17 cellular contexts compared by ENCODE assay signal in the genomic region with DNA sequence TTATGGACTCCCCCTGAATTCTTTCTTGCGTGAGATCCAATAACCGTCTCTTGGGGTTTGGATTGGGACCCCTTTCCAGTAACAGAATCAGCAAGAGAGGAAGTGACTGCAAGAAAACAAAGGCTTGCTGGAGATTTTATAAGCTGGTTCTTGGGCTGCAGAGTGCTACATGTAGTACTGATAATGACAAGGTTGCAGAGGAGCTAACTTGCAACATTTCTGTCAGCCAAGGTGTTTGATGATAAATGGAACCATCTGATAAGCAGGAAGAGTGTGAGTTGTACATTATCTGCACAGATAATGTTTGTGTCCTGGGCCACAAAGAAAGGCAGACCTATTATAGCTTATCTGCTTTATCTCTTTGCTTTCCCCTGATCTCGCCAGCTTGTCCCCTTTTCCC. TPM values are rescaled to one million over a fixed set of nuclear protein-coding genes. Genes with fewer than 3 reads are reported as not detected.
DNase-seq lines count a peak whose midpoint lies in the region; FAIRE-seq and TF ChIP-seq lines count a peak whose summit lies in the region.
"Had no signal": no experiment of that assay in that cellular context is flagged by ENCODE, and none has a peak within 500 bp of the region (broad histone marks: within the 10 kb centered on the region; RNA-seq: fewer than 3 reads in every experiment).

No MANE protein-coding gene starts in this region.

- peak overlapping the region; percentile 49 for H3K4me2 ChIP-seq in keratinocyte (ENCODE audit: control insufficient read depth, extremely low read depth, insufficient read depth, low read depth, low read length)

- H3K36me3 ChIP-seq in ACC112 (ENCODE audit: insufficient read depth, low read length) (peaks cover 7% of the 10 kb centered on the region; the same call in 1 of the 2 replicates), keratinocyte (ENCODE audit: control insufficient read depth in 2 of 2, extremely low read depth in 1 of 2, insufficient read depth in 2 of 2, low read length in 2 of 2) (peaks cover 0 to 1% of the 10 kb centered on the region in 2 experiments)
- H3K36me3 ChIP-seq: WERI-Rb-1 had no signal

- no peak overlapping the region for H3K4me3 Mint-ChIP-seq in endothelial cell (ENCODE audit: unreplicated experiment)
- H3K4me3 Mint-ChIP-seq: neural crest cell had no signal

- H3K4me3 ChIP-seq in ACC112 (ENCODE audit: low read depth, low read length) = peak overlapping the region; percentile 7; the same call in 1 of the 2 replicates
- H3K4me3 ChIP-seq in Jurkat, Clone E6-1 (ENCODE audit: low read length) = peak overlapping the region; percentile 9; the same call in 1 of the 2 replicates
- no peak overlapping the region for H3K4me3 ChIP-seq in keratinocyte (ENCODE audit: control insufficient read depth in 2 of 3, extremely low read depth in 1 of 3, insufficient read depth in 2 of 3, low read depth in 1 of 3, low read length in 3 of 3)

- peaks cover 55% of the 10 kb centered on the region for H3K36me3 Mint-ChIP-seq in endothelial cell (ENCODE audit: low read depth, unreplicated experiment)

- DNase-seq in Jurkat, Clone E6-1 (ENCODE audit: low read depth, low spot score) = peak; percentile 69
- DNase-seq in amniotic epithelial cell (ENCODE audit: low read depth) (peak; percentile 37), keratinocyte (ENCODE audit: low read depth, low spot score) (no peak), DMS114 treated with DMSO at 0.1 percent for 48 hours (lab: John Stamatoyannopoulos, UW; ENCODE audit: unreplicated experiment) (no peak), D721Med (ENCODE audit: insufficient read length, low spot score) (no peak), endothelial cell (ENCODE audit: low spot score) (no peak), DMS53 (lab: John Stamatoyannopoulos, UW) (no peak)
- DNase-seq: activated CD8-positive, alpha-beta memory T cell treated with anti-CD3 and anti-CD28 coated beads for 24 hours; amygdala; NCI-H1092; NCI-H82; WERI-Rb-1 had no signal

- H3K4me1 ChIP-seq in ACC112 (ENCODE audit: control insufficient read depth, insufficient read depth, low read length, unreplicated experiment) (peaks cover 30% of the 10 kb centered on the region), keratinocyte (ENCODE audit: control insufficient read depth, extremely low read depth, insufficient read depth, low read length) (peaks cover 28% of the 10 kb centered on the region)

- dilution Hi-C loops in keratinocyte (cut with MboI; ENCODE audit: extremely low pct_ligation_motif_present, low sequenced_read_pairs) = no loop called here

- H3K4me1 Mint-ChIP-seq in endothelial cell (ENCODE audit: unreplicated experiment) = peaks cover 8% of the 10 kb centered on the region
- H3K4me1 Mint-ChIP-seq: neural crest cell had no signal

- peak overlapping the region; percentile 52; the same call in 1 of the 2 replicates for H3K27ac ChIP-seq in ACC112 (ENCODE audit: low read depth, low read length)
- H3K27ac ChIP-seq in keratinocyte (ENCODE audit: control insufficient read depth, insufficient read depth, low read length) = peak overlapping the region; percentile 47
- H3K27ac ChIP-seq: WERI-Rb-1 had no signal

- no peaks in the 10 kb centered on the region for H4K20me1 ChIP-seq in keratinocyte (ENCODE audit: control insufficient read depth, extremely low read depth, insufficient read depth, low read length)

- H3K9ac ChIP-seq in keratinocyte (ENCODE audit: control insufficient read depth, extremely low read depth, insufficient read depth, low read length) = no peak overlapping the region

- TF ChIP-seq CTCF in keratinocyte (optimal IDR thresholded peaks at IDR 0.05 in 1 of 3, IDR thresholded peaks at IDR 0.05 in 1 of 3, conservative IDR thresholded peaks at IDR 0.05 in 1 of 3; ENCODE audit: extremely low read depth in 1 of 3, insufficient read depth in 2 of 3, low read length in 3 of 3) (no peak), D721Med (IDR thresholded peaks at IDR 0.05; ENCODE audit: insufficient read depth, missing control alignments) (no peak), endothelial cell (IDR thresholded peaks at IDR 0.05; ENCODE audit: unreplicated experiment) (no peak)

- H3K9me3 ChIP-seq in keratinocyte (ENCODE audit: control insufficient read depth, low read depth, low read length) = peaks cover 7% of the 10 kb centered on the region

- H3K9me3 Mint-ChIP-seq in endothelial cell (ENCODE audit: unreplicated experiment) = peaks cover 12% of the 10 kb centered on the region
- H3K9me3 Mint-ChIP-seq: activated T-helper 2 cell treated with anti-CD3 and anti-CD28 coated beads, Interferon-gamma antibody, Interleukin-2, Interleukin-4, amounts not matched to agents 10 μg/mL and 5 μg/mL and 100 μg/mL, durations not matched to agents 14 hours and 24 hours and 36 hours; neural crest cell had no signal

- H3K27me3 Mint-ChIP-seq in endothelial cell (ENCODE audit: unreplicated experiment) = peaks cover 1% of the 10 kb centered on the region

- FAIRE-seq in keratinocyte (lab: Jason Lieb, UNC) = no peak
- FAIRE-seq in D721Med (lab: Jason Lieb, UNC) = no peak
- FAIRE-seq: GM12892, H54 had no signal

- H3K79me2 ChIP-seq in ACC112 (ENCODE audit: control insufficient read depth, insufficient read depth, low read length, unreplicated experiment) (no peaks in the 10 kb centered on the region), keratinocyte (ENCODE audit: control insufficient read depth, insufficient read depth, low read length) (no peaks in the 10 kb centered on the region)

- H3K27ac Mint-ChIP-seq in endothelial cell (ENCODE audit: unreplicated experiment) = no peak overlapping the region
- H3K27ac Mint-ChIP-seq: activated T-helper 2 cell treated with anti-CD3 and anti-CD28 coated beads, Interferon-gamma antibody, Interleukin-2, Interleukin-4, amounts not matched to agents 10 μg/mL and 5 μg/mL and 100 μg/mL, durations not matched to agents 14 hours and 24 hours and 36 hours had no signal

- H3K27me3 ChIP-seq in ACC112 (ENCODE audit: insufficient read depth, low read length) (no peaks in the 10 kb centered on the region), keratinocyte (ENCODE audit: control insufficient read depth, extremely low read depth, insufficient read depth, low read length) (no peaks in the 10 kb centered on the region)

- H2AFZ ChIP-seq in ACC112 (ENCODE audit: low read length, unreplicated experiment) (no peak overlapping the region), keratinocyte (ENCODE audit: control insufficient read depth, low read length) (no peak overlapping the region)

- no peaks in the 10 kb centered on the region for H3K9me1 ChIP-seq in keratinocyte (ENCODE audit: control insufficient read depth, extremely low read depth, insufficient read depth, low read length)

RNA-seq across cellular contexts. Expression of a gene that starts 37.1 kb away (rescaled TPM):
- polyA plus RNA-seq in Jurkat, Clone E6-1 (2012; ENCODE audit: insufficient read depth, insufficient read length) = 15.2 TPM
- polyA plus RNA-seq in keratinocyte = 2.4 to 3.9 TPM (median 2.7 TPM) in 3 replicates
- 1.5 TPM for polyA plus RNA-seq in keratinocyte (2011; ENCODE audit: low read depth)
- polyA plus RNA-seq in keratinocyte (2011; cell fraction: cytosol; rRNA removed) = 3.3 and 4.1 TPM in 2 replicates
- polyA plus RNA-seq in keratinocyte (2011; cell fraction: nucleus; rRNA removed) = 3.0 and 5.0 TPM in 2 replicates
- 4.5 and 4.8 TPM in 2 replicates for polyA plus RNA-seq in keratinocyte (2012; ENCODE audit: low replicate concordance)
- 1.6 to 3.9 TPM (median 2.8 TPM) in 3 replicates for polyA minus RNA-seq in keratinocyte
- polyA minus RNA-seq in keratinocyte (2011; cell fraction: cytosol; rRNA and poly(A)+ RNA removed) = 1.9 TPM
- 1.4 and 1.9 TPM in 2 replicates for polyA minus RNA-seq in keratinocyte (2011; cell fraction: nucleus; rRNA and poly(A)+ RNA removed)
- 20.4 TPM for total RNA-seq in endothelial cell (ENCODE audit: unreplicated experiment)

RNA-seq across cellular contexts. Expression of a gene that starts 45.8 kb away (rescaled TPM):
- 227 TPM for polyA plus RNA-seq in Jurkat, Clone E6-1 (2012; ENCODE audit: insufficient read depth, insufficient read length)
- polyA plus RNA-seq in keratinocyte = 339 to 414 TPM (median 356 TPM) in 3 replicates
- polyA plus RNA-seq in keratinocyte (2011; ENCODE audit: low read depth) = 109 TPM
- 235 and 294 TPM in 2 replicates for polyA plus RNA-seq in keratinocyte (2011; cell fraction: cytosol; rRNA removed)
- polyA plus RNA-seq in keratinocyte (2011; cell fraction: nucleus; rRNA removed) = 447 and 511 TPM in 2 replicates
- polyA plus RNA-seq in keratinocyte (2012; ENCODE audit: low replicate concordance) = 197 and 386 TPM in 2 replicates
- 460 to 537 TPM (median 484 TPM) in 3 replicates for polyA minus RNA-seq in keratinocyte
- 296 TPM for polyA minus RNA-seq in keratinocyte (2011; cell fraction: cytosol; rRNA and poly(A)+ RNA removed)
- 417 and 614 TPM in 2 replicates for polyA minus RNA-seq in keratinocyte (2011; cell fraction: nucleus; rRNA and poly(A)+ RNA removed)
- 397 TPM for total RNA-seq in endothelial cell (ENCODE audit: unreplicated experiment)

RNA-seq across cellular contexts. Expression of a gene that starts 53.1 kb away (rescaled TPM):
- 155 TPM for polyA plus RNA-seq in Jurkat, Clone E6-1 (2012; ENCODE audit: insufficient read depth, insufficient read length)
- 9.4 to 14.6 TPM (median 14.5 TPM) in 3 replicates for polyA plus RNA-seq in keratinocyte
- 8.3 TPM for polyA plus RNA-seq in keratinocyte (2011; ENCODE audit: low read depth)
- 5.1 and 7.0 TPM in 2 replicates for polyA plus RNA-seq in keratinocyte (2011; cell fraction: cytosol; rRNA removed)
- 27.6 and 30.3 TPM in 2 replicates for polyA plus RNA-seq in keratinocyte (2011; cell fraction: nucleus; rRNA removed)
- 10.5 and 16.2 TPM in 2 replicates for polyA plus RNA-seq in keratinocyte (2012; ENCODE audit: low replicate concordance)
- polyA minus RNA-seq in keratinocyte = 5.7 to 16.3 TPM (median 16.1 TPM) in 3 replicates
- 4.0 TPM for polyA minus RNA-seq in keratinocyte (2011; cell fraction: cytosol; rRNA and poly(A)+ RNA removed)
- 7.4 and 11.3 TPM in 2 replicates for polyA minus RNA-seq in keratinocyte (2011; cell fraction: nucleus; rRNA and poly(A)+ RNA removed)
- total RNA-seq in endothelial cell (ENCODE audit: unreplicated experiment) = 41.4 TPM

Comparison
In these comparisons a context has a peak if more than half of its experiments do, and no peak if none do; other contexts are left out.
1. H3K4me3 ChIP-seq: peak in ACC112 (single experiment) and Jurkat, Clone E6-1 (single experiment); none in keratinocyte (0 of 3).
2. DNase-seq: peak in Jurkat, Clone E6-1 (single experiment) and amniotic epithelial cell (single experiment); none in keratinocyte (single experiment), DMS114 treated with DMSO at 0.1 percent for 48 hours (single experiment), D721Med (single experiment), endothelial cell (single experiment) and DMS53 (single experiment).